In the genomic region with DNA sequence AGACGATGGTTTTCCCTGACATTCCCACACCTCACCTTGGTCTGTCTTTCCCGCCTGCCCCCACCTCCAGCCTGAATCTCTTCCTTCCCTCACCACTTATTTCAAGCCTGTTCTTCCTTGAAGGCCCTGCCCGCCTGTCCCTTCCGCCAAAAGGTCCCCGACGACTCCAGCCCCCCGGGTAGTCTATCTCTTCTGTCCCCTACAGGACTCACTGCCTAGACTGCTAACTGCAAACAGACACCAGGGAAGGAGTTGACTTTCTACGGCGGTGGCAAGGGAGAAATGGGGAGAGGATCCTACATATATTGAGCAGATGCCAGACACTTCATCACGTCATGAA, we compare ENCODE assay signal across 2 cellular contexts.
TF ChIP-seq lines count a peak whose summit lies in the region.

No MANE protein-coding gene starts in this region.

TF ChIP-seq in SK-N-SH, 30 proteins besides CTCF, POLR2A, EP300 and RAD21:
- TF ChIP-seq, protein P1, sequence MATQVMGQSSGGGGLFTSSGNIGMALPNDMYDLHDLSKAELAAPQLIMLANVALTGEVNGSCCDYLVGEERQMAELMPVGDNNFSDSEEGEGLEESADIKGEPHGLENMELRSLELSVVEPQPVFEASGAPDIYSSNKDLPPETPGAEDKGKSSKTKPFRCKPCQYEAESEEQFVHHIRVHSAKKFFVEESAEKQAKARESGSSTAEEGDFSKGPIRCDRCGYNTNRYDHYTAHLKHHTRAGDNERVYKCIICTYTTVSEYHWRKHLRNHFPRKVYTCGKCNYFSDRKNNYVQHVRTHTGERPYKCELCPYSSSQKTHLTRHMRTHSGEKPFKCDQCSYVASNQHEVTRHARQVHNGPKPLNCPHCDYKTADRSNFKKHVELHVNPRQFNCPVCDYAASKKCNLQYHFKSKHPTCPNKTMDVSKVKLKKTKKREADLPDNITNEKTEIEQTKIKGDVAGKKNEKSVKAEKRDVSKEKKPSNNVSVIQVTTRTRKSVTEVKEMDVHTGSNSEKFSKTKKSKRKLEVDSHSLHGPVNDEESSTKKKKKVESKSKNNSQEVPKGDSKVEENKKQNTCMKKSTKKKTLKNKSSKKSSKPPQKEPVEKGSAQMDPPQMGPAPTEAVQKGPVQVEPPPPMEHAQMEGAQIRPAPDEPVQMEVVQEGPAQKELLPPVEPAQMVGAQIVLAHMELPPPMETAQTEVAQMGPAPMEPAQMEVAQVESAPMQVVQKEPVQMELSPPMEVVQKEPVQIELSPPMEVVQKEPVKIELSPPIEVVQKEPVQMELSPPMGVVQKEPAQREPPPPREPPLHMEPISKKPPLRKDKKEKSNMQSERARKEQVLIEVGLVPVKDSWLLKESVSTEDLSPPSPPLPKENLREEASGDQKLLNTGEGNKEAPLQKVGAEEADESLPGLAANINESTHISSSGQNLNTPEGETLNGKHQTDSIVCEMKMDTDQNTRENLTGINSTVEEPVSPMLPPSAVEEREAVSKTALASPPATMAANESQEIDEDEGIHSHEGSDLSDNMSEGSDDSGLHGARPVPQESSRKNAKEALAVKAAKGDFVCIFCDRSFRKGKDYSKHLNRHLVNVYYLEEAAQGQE (IDR thresholded peaks at IDR 0.05; ENCODE audit: low read depth, low read length): no peak
- no peak for TF ChIP-seq NRF1 (IDR thresholded peaks at IDR 0.05; ENCODE audit: low read depth, low read length)

TF ChIP-seq in SK-N-SH treated with all-trans-retinoic acid at 6 μM for 48 hours, 23 proteins besides CTCF, POLR2A, EP300 and RAD21 (continued from another document):
- TF ChIP-seq, protein P2, sequence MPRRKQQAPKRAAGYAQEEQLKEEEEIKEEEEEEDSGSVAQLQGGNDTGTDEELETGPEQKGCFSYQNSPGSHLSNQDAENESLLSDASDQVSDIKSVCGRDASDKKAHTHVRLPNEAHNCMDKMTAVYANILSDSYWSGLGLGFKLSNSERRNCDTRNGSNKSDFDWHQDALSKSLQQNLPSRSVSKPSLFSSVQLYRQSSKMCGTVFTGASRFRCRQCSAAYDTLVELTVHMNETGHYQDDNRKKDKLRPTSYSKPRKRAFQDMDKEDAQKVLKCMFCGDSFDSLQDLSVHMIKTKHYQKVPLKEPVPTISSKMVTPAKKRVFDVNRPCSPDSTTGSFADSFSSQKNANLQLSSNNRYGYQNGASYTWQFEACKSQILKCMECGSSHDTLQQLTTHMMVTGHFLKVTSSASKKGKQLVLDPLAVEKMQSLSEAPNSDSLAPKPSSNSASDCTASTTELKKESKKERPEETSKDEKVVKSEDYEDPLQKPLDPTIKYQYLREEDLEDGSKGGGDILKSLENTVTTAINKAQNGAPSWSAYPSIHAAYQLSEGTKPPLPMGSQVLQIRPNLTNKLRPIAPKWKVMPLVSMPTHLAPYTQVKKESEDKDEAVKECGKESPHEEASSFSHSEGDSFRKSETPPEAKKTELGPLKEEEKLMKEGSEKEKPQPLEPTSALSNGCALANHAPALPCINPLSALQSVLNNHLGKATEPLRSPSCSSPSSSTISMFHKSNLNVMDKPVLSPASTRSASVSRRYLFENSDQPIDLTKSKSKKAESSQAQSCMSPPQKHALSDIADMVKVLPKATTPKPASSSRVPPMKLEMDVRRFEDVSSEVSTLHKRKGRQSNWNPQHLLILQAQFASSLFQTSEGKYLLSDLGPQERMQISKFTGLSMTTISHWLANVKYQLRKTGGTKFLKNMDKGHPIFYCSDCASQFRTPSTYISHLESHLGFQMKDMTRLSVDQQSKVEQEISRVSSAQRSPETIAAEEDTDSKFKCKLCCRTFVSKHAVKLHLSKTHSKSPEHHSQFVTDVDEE (CRISPR knock-in tag; IDR thresholded peaks at IDR 0.05): no peak
- TF ChIP-seq TCF4 (CRISPR knock-in tag; IDR thresholded peaks at IDR 0.05; ENCODE audit: borderline replicate concordance) (no peak), ZFP3 (CRISPR knock-in tag; IDR thresholded peaks at IDR 0.05) (no peak), CSDC2 (CRISPR knock-in tag; IDR thresholded peaks at IDR 0.05) (no peak), ZNF565 (CRISPR knock-in tag; conservative IDR thresholded peaks at IDR 0.05; ENCODE audit: low read depth) (no peak), ESRRG (CRISPR knock-in tag; IDR thresholded peaks at IDR 0.05) (no peak)
- TF ChIP-seq, protein P3, sequence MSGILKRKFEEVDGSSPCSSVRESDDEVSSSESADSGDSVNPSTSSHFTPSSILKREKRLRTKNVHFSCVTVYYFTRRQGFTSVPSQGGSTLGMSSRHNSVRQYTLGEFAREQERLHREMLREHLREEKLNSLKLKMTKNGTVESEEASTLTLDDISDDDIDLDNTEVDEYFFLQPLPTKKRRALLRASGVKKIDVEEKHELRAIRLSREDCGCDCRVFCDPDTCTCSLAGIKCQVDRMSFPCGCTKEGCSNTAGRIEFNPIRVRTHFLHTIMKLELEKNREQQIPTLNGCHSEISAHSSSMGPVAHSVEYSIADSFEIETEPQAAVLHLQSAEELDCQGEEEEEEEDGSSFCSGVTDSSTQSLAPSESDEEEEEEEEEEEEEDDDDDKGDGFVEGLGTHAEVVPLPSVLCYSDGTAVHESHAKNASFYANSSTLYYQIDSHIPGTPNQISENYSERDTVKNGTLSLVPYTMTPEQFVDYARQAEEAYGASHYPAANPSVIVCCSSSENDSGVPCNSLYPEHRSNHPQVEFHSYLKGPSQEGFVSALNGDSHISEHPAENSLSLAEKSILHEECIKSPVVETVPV (CRISPR knock-in tag; IDR thresholded peaks at IDR 0.05): no peak
- TF ChIP-seq, protein P4, sequence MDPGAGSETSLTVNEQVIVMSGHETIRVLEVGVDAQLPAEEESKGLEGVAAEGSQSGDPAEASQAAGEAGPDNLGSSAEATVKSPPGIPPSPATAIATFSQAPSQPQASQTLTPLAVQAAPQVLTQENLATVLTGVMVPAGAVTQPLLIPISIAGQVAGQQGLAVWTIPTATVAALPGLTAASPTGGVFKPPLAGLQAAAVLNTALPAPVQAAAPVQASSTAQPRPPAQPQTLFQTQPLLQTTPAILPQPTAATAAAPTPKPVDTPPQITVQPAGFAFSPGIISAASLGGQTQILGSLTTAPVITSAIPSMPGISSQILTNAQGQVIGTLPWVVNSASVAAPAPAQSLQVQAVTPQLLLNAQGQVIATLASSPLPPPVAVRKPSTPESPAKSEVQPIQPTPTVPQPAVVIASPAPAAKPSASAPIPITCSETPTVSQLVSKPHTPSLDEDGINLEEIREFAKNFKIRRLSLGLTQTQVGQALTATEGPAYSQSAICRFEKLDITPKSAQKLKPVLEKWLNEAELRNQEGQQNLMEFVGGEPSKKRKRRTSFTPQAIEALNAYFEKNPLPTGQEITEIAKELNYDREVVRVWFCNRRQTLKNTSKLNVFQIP (CRISPR knock-in tag; IDR thresholded peaks at IDR 0.05; ENCODE audit: borderline replicate concordance, low read depth): no peak
TF ChIP-seq in SK-N-SH treated with all-trans-retinoic acid at 6 μM for 48 hours: peak in this region for 0.
